8 cellular contexts compared by ENCODE assay signal in genomic region chr1:227728059-227728891, GRCh38. TPM values are rescaled to one million over a fixed set of nuclear protein-coding genes. Genes with fewer than 3 reads are reported as not detected.
DNase-seq lines count a peak whose midpoint lies in the region; ATAC-seq, FAIRE-seq and TF ChIP-seq lines count a peak whose summit lies in the region.

No MANE protein-coding gene starts in this region.

- peak; percentile 46 to 52 for ATAC-seq in CD4-positive, CD25-positive, alpha-beta regulatory T cell (ENCODE audit: low read depth in 2 of 2)
- peak; percentile 39 for ATAC-seq in GM21423 (IDR thresholded peaks at IDR 0.05; ENCODE audit: unreplicated experiment)
- peak; percentile 79 for ATAC-seq in GM12878
- ATAC-seq in HG03565 (IDR thresholded peaks at IDR 0.05; ENCODE audit: unreplicated experiment) = no peak

- H3K4me1 ChIP-seq in CD4-positive, CD25-positive, alpha-beta regulatory T cell (ENCODE audit: control insufficient read depth, insufficient read depth, low read length, poor library complexity, severe bottlenecking) = peaks cover 21% of the 10 kb centered on the region
- H3K4me1 ChIP-seq in GM12878 (ENCODE audit: control insufficient read depth, insufficient read depth, low read length) (peaks cover 14% of the 10 kb centered on the region), iPS-18a (ENCODE audit: control insufficient read depth, low read depth, low read length) (peaks cover 6% of the 10 kb centered on the region)

- H2AFZ ChIP-seq in GM12878 (ENCODE audit: control insufficient read depth, low read depth, low read length) = peak overlapping the region; percentile 57

- H3K9me3 Mint-ChIP-seq in CD4-positive, CD25-positive, alpha-beta regulatory T cell = peaks cover 0 to 5% (median 3%) of the 10 kb centered on the region in 7 donors

- H3K4me2 ChIP-seq in GM12878 (ENCODE audit: control insufficient read depth, insufficient read depth) = peak overlapping the region; percentile 89

- no peaks in the 10 kb centered on the region for H3K36me3 ChIP-seq in CD4-positive, CD25-positive, alpha-beta regulatory T cell (ENCODE audit: control insufficient read depth, insufficient read depth, low read length)
- H3K36me3 ChIP-seq in GM12878 (ENCODE audit: control insufficient read depth in 2 of 2, insufficient read depth in 2 of 2, low read length in 1 of 2) (peaks cover 0 to 6% of the 10 kb centered on the region in 2 experiments; a peak in 3 of 4 replicates), iPS-18a (ENCODE audit: control insufficient read depth, low read depth, low read length) (peaks cover 16% of the 10 kb centered on the region)

- no peaks in the 10 kb centered on the region for H4K20me1 ChIP-seq in GM12878 (ENCODE audit: control insufficient read depth, insufficient read depth)

- no peak for TF ChIP-seq RAD21 in GM12878 (IDR thresholded peaks at IDR 0.05; ENCODE audit: insufficient read depth, low read depth, low read length)

- no peaks in the 10 kb centered on the region for H3K27me3 ChIP-seq in CD4-positive, CD25-positive, alpha-beta regulatory T cell (ENCODE audit: control insufficient read depth, insufficient read depth, low read length)
- H3K27me3 ChIP-seq in GM12878 (replicated peaks in 1 of 2; ENCODE audit: control insufficient read depth in 2 of 2, insufficient read depth in 2 of 2, low read length in 1 of 2) (no peaks in the 10 kb centered on the region), iPS-18a (ENCODE audit: control insufficient read depth, insufficient read depth, low read length) (no peaks in the 10 kb centered on the region)

- no peak for FAIRE-seq in GM12878 (lab: Jason Lieb, UNC)

- SMC1A ChIA-PET in GM12878 (lab: Charles Lee; ENCODE audit: uncharacterized antibody, unreplicated experiment) = no interaction called here

- intact Hi-C loops in GM12878 (cut with micrococcal nuclease; ENCODE audit: unreplicated experiment) = loop anchor here (5.0 to 10.0 kb wide), 2 partner anchors 166 to 243 kb away; partner anchors contain the start of gene ZNF678

- TF ChIP-seq POLR2A in GM12878 (IDR thresholded peaks at IDR 0.05; ENCODE audit: low read depth, low read length) = peak; percentile 59

- peak overlapping the region; percentile 60 for H3K4me3 ChIP-seq in CD4-positive, CD25-positive, alpha-beta regulatory T cell (ENCODE audit: low read depth, low read length)
- H3K4me3 ChIP-seq in GM12878 (peak overlapping the region; percentile 68), iPS-18a (ENCODE audit: low read length) (peak overlapping the region; percentile 68), skin epidermis (peak overlapping the region; percentile 17 to 40 (median 38))

- H3K79me2 ChIP-seq in GM12878 (ENCODE audit: control insufficient read depth, insufficient read depth, low read length) = no peaks in the 10 kb centered on the region

- peak; percentile 39 to 78 (median 72) for DNase-seq in CD4-positive, CD25-positive, alpha-beta regulatory T cell
- DNase-seq in NCI-H128 (lab: John Stamatoyannopoulos, UW; ENCODE audit: unreplicated experiment) (peak; percentile 67), T-helper 2 cell (peak in 4 of 5 experiments; percentile 47 to 78 (median 66)), GM12878 (ENCODE audit: low read depth, low spot score) (peak; percentile 24)

- H3K36me3 Mint-ChIP-seq in CD4-positive, CD25-positive, alpha-beta regulatory T cell = no peaks in the 10 kb centered on the region

- H3K9me3 ChIP-seq in CD4-positive, CD25-positive, alpha-beta regulatory T cell (ENCODE audit: control insufficient read depth in 2 of 2, low read length in 2 of 2) = no peaks in the 10 kb centered on the region
- H3K9me3 ChIP-seq in GM12878 (replicated peaks; ENCODE audit: control insufficient read depth, insufficient read depth, low read length) (peaks cover 3% of the 10 kb centered on the region; the same call in 2 of the 3 replicates), iPS-18a (ENCODE audit: control insufficient read depth, low read depth, low read length) (no peaks in the 10 kb centered on the region)

- peak overlapping the region; percentile 76 to 86 (median 85) for H3K27ac Mint-ChIP-seq in CD4-positive, CD25-positive, alpha-beta regulatory T cell

- WGBS in GM12878 (ENCODE audit: insufficient coverage, insufficient replicate concordance, low lambda C conversion rate, missing lambda C conversion rate) = 1% methylated on average over 37 of the region's 51 CpGs

- no peak for TF ChIP-seq CTCF in GM12878 (IDR thresholded peaks at IDR 0.05 in 2 of 3, conservative IDR thresholded peaks at IDR 0.05 in 1 of 3; ENCODE audit: control insufficient read depth in 2 of 3, extremely low read depth in 1 of 3, insufficient read depth in 1 of 3, low read depth in 3 of 3, low read length in 3 of 3)

- peaks cover 5% of the 10 kb centered on the region for H3K27me3 Mint-ChIP-seq in CD4-positive, CD25-positive, alpha-beta regulatory T cell

- POLR2A ChIA-PET in GM12878 (lab: Charles Lee) = no interaction called here

- no peak for TF ChIP-seq EP300 in GM12878 (IDR thresholded peaks at IDR 0.05; ENCODE audit: borderline replicate concordance in 1 of 2, control insufficient read depth in 1 of 2, low read depth in 2 of 2, low read length in 2 of 2)

- H3K9ac ChIP-seq in GM12878 (ENCODE audit: control insufficient read depth, insufficient read depth, low read length) (peak overlapping the region; percentile 55; the same call in 1 of the 2 replicates), iPS-18a (ENCODE audit: low read length) (peak overlapping the region; percentile 55)

- peaks cover 0 to 28% (median 12%) of the 10 kb centered on the region in 4 donors for H3K4me1 Mint-ChIP-seq in CD4-positive, CD25-positive, alpha-beta regulatory T cell

- in situ Hi-C loops in GM12878 (cut with MboI) = no loop called here

- peak overlapping the region; percentile 87 to 90 (median 89) for H3K4me3 Mint-ChIP-seq in CD4-positive, CD25-positive, alpha-beta regulatory T cell

- CTCF ChIA-PET in GM12878 (lab: Yijun Ruan, JAX) = interaction anchor here (0.8 kb wide), 1 partner anchor 91 kb away, joined by 4 read pairs; no protein-coding TSS in a partner anchor

- RAD21 ChIA-PET in GM12878 (lab: Charles Lee; ENCODE audit: unreplicated experiment) = no interaction called here

- no TSS peak for BruUV-seq in GM12878 (replicated peaks; lab: Mats Ljungman, UMichigan)

- H3K27ac ChIP-seq in CD4-positive, CD25-positive, alpha-beta regulatory T cell (ENCODE audit: insufficient read depth, low read length, poor library complexity, severe bottlenecking) = peak overlapping the region; percentile 23
- H3K27ac ChIP-seq in GM12878 (ENCODE audit: control insufficient read depth, insufficient read depth) (peak overlapping the region; percentile 33; the same call in 1 of the 2 replicates), iPS-18a (ENCODE audit: low read length) (no peak overlapping the region), skin epidermis (peak overlapping the region in 13 of 21 experiments; percentile 1 to 78 (median 61))

TF ChIP-seq in GM12878, 131 proteins besides CTCF, POLR2A, EP300 and RAD21 (continues in another document):
- TF ChIP-seq ZNF24 (IDR thresholded peaks at IDR 0.05) = no peak
- TF ChIP-seq NR2C1 (IDR thresholded peaks at IDR 0.05) = no peak
- TF ChIP-seq STAT1 (conservative IDR thresholded peaks at IDR 0.05) = no peak
- no peak for TF ChIP-seq CHD1 (IDR thresholded peaks at IDR 0.05; ENCODE audit: low read depth, low read length)
- no peak for TF ChIP-seq RELA (IDR thresholded peaks at IDR 0.05; ENCODE audit: borderline replicate concordance, partially characterized antibody)
- no peak for TF ChIP-seq HDAC6 (IDR thresholded peaks at IDR 0.05; ENCODE audit: unreplicated experiment)

RNA-seq across cellular contexts. Expression of gene JMJD4, which starts 6.8 kb away (rescaled TPM):
- 9.7 TPM for total RNA-seq in CD4-positive, CD25-positive, alpha-beta regulatory T cell
- polyA plus RNA-seq in CD4-positive, CD25-positive, alpha-beta regulatory T cell = 10 to 100 TPM; 22.3 to 28.9 (median 26.8) TPM
- total RNA-seq in GM12878 (2013; cell fraction: nucleolus; rRNA removed) = 61.0 and 62.5 TPM in 2 replicates
- 34.8 and 37.1 TPM in 2 replicates for total RNA-seq in GM12878 (2014; rRNA removed)
- total RNA-seq in GM12878 (2014; rRNA removed; fragmentation: Illumina TruSeq; extraction: Trizol) = 15.9 and 17.6 TPM in 2 replicates
- 24.2 and 30.0 TPM in 2 replicates for total RNA-seq in GM12878 (2021)
- polyA plus RNA-seq in GM12878 (2011; ENCODE audit: low read depth) = 4.3 TPM
- 7.1 and 12.2 TPM in 2 replicates for polyA plus RNA-seq in GM12878 (2011; rRNA removed)
- polyA plus RNA-seq in GM12878 (2011; cell fraction: cytosol; rRNA removed) = 16.0 and 18.0 TPM in 2 replicates
- 40.7 and 47.0 TPM in 2 replicates for polyA plus RNA-seq in GM12878 (2011; cell fraction: nucleus; rRNA removed)
- polyA plus RNA-seq in GM12878 (2012) = 9.4 and 12.9 TPM in 2 replicates
- polyA plus RNA-seq in GM12878 (2014; fragmentation: Illumina TruSeq; extraction: Trizol) = 5.3 and 10.4 TPM in 2 replicates
- polyA plus RNA-seq in GM12878 (2014; fragmentation: Nextera tagmentation; extraction: Ambion mirVana) = 1 to 10 TPM in 1 of 2 experiments, under 1 TPM in 1; 0.89 to 3.5 TPM
- 19.3 and 24.5 TPM in 2 replicates for polyA plus RNA-seq in GM12878 (2014; rRNA removed)
- 10 to 100 TPM; 33.0 to 38.3 TPM for polyA plus RNA-seq in GM12878 (2016; fragmentation: Nextera tagmentation; extraction: Ambion mirVana)
- 27.6 and 45.7 TPM in 2 replicates for polyA minus RNA-seq in GM12878 (2011; rRNA and poly(A)+ RNA removed)
- polyA minus RNA-seq in GM12878 (2011; cell fraction: cytosol; rRNA and poly(A)+ RNA removed) = 8.2 and 9.9 TPM in 2 replicates
- polyA minus RNA-seq in GM12878 (2011; cell fraction: nucleus; rRNA and poly(A)+ RNA removed) = 63.5 and 92.1 TPM in 2 replicates

RNA-seq across cellular contexts. Expression of gene SNAP47, which starts 7.0 kb away (rescaled TPM):
- total RNA-seq in CD4-positive, CD25-positive, alpha-beta regulatory T cell = 26.3 TPM
- polyA plus RNA-seq in CD4-positive, CD25-positive, alpha-beta regulatory T cell = 10 to 100 TPM; 47.0 to 60.1 (median 52.0) TPM
- 52.2 and 55.8 TPM in 2 replicates for total RNA-seq in GM12878 (2013; cell fraction: nucleolus; rRNA removed)
- total RNA-seq in GM12878 (2014; rRNA removed) (35.6 and 36.9 TPM in 2 replicates), GM12878 (2014; rRNA removed; fragmentation: Illumina TruSeq; extraction: Trizol) (22.3 and 23.3 TPM in 2 replicates), GM12878 (2021) (28.1 and 28.2 TPM in 2 replicates)
- 18.4 TPM for polyA plus RNA-seq in GM12878 (2011; ENCODE audit: low read depth)
- polyA plus RNA-seq in GM12878 (2011; rRNA removed) (23.4 and 27.1 TPM in 2 replicates), GM12878 (2014; fragmentation: Illumina TruSeq; extraction: Trizol) (20.6 and 21.4 TPM in 2 replicates), GM12878 (2014; fragmentation: Nextera tagmentation; extraction: Ambion mirVana) (1 to 10 TPM; 1.3 to 3.5 TPM), GM12878 (2014; rRNA removed) (23.2 and 24.4 TPM in 2 replicates), GM12878 (2016; fragmentation: Nextera tagmentation; extraction: Ambion mirVana) (10 to 100 TPM; 37.6 to 39.6 TPM)
- polyA plus RNA-seq in GM12878 (2011; cell fraction: cytosol; rRNA removed) = 31.8 and 34.3 TPM in 2 replicates
- polyA plus RNA-seq in GM12878 (2011; cell fraction: nucleus; rRNA removed) = 32.7 and 41.3 TPM in 2 replicates
- 18.0 and 23.5 TPM in 2 replicates for polyA plus RNA-seq in GM12878 (2012)
- polyA minus RNA-seq in GM12878 (2011; rRNA and poly(A)+ RNA removed) = 23.9 and 33.6 TPM in 2 replicates
- 7.1 and 9.3 TPM in 2 replicates for polyA minus RNA-seq in GM12878 (2011; cell fraction: cytosol; rRNA and poly(A)+ RNA removed)
- 27.2 and 38.2 TPM in 2 replicates for polyA minus RNA-seq in GM12878 (2011; cell fraction: nucleus; rRNA and poly(A)+ RNA removed)
